Comparison of ENCODE assay signal across 17 cellular contexts in the genomic region with DNA sequence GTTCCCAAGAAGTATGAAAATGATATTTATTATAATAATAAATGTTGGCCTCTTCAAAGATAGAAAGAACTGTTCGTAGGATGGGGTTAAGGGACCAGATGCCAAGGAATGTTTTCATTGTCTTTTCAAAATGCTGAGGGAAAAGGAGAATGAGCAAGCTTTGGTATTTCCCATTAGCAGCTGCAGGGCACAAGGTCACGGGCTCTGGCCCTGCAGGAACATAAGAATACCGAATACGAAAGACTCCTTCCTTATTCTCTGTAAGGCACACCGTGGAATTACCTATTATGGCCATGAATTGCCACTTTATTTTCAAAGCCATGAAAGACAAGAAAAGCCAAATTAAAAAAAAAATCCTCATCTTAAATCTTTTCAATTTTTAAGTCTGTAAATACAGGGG. TPM values are rescaled to one million over a fixed set of nuclear protein-coding genes. Genes with fewer than 3 reads are reported as not detected.
DNase-seq lines count a peak whose midpoint lies in the region; ATAC-seq and TF ChIP-seq lines count a peak whose summit lies in the region.
"Had no signal": no experiment of that assay in that cellular context is flagged by ENCODE, and none has a peak within 500 bp of the region (broad histone marks: within the 10 kb centered on the region; RNA-seq: fewer than 3 reads in every experiment).

No MANE protein-coding gene starts in this region.

- ATAC-seq in WTC11 (peak; percentile 52), sciatic nerve (peak; percentile 30), Right ventricle myocardium inferior (no peak)
- ATAC-seq: GM12878 had no signal

- H3K4me1 Mint-ChIP-seq in WTC11 = peaks cover 13% of the 10 kb centered on the region
- H3K4me1 Mint-ChIP-seq: CD4-positive, alpha-beta memory T cell had no signal

- CTCF ChIA-PET in WTC11 (lab: Charles Lee) = interaction anchor here (1.8 to 6.4 kb wide), 3 partner anchors 11 to 173 kb away, joined by 4 to 45 read pairs (median 4); no protein-coding TSS in a partner anchor

- H3K9me3 Mint-ChIP-seq in WTC11 = no peaks in the 10 kb centered on the region
- H3K9me3 Mint-ChIP-seq: CD4-positive, alpha-beta memory T cell had no signal

- no peak for TF ChIP-seq CTCF in WTC11 (IDR thresholded peaks at IDR 0.05)

- intact Hi-C loops in sciatic nerve (cut with DNase I) (no loop called here), Right ventricle myocardium inferior (cut with DNase I) (no loop called here)

- H3K36me3 Mint-ChIP-seq in WTC11 = no peaks in the 10 kb centered on the region
- H3K36me3 Mint-ChIP-seq: CD4-positive, alpha-beta memory T cell had no signal

- no peaks in the 10 kb centered on the region; the same call in none of the 2 replicates for H3K27me3 Mint-ChIP-seq in WTC11 (ENCODE audit: low read depth)

- POLR2A ChIA-PET in WTC11 (lab: Charles Lee) = no interaction called here

- H3K27ac Mint-ChIP-seq in WTC11 = no peak overlapping the region
- H3K27ac Mint-ChIP-seq: CD4-positive, alpha-beta memory T cell; HFFc6 had no signal

- DNase-seq in WTC11 (ENCODE audit: low spot score) (no peak), iPS-NIHi11 (ENCODE audit: low spot score) (peak; percentile 27), sciatic nerve (ENCODE audit: low spot score) (no peak), Right ventricle myocardium inferior (ENCODE audit: missing footprints) (no peak), cortex of kidney (lab: John Stamatoyannopoulos, UW) (no peak)
- no peak for DNase-seq in stimulated activated CD4-positive, alpha-beta T cell treated with anti-CD3 and anti-CD28 coated beads, Interleukin-4, amount 100 ng/mL, for 4 hours
- DNase-seq: C1 segment of cervical spinal cord; Calu3; CD4-positive, alpha-beta memory T cell; COR-L47; DND-41; GDM1; GOT3; HFFc6 had no signal

- no peak overlapping the region for H3K4me3 Mint-ChIP-seq in WTC11
- H3K4me3 Mint-ChIP-seq: CD4-positive, alpha-beta memory T cell; HFFc6 had no signal

TF ChIP-seq in WTC11, 78 proteins besides CTCF, POLR2A, EP300 and RAD21:
- TF ChIP-seq FOXP1 (CRISPR knock-in tag; IDR thresholded peaks at IDR 0.05; ENCODE audit: borderline replicate concordance) (no peak), ATF3 (CRISPR knock-in tag; conservative IDR thresholded peaks at IDR 0.05) (no peak), ZNF425 (CRISPR knock-in tag; conservative IDR thresholded peaks at IDR 0.05) (no peak), ZNF263 (CRISPR knock-in tag; IDR thresholded peaks at IDR 0.05; ENCODE audit: low read depth) (no peak), NFATC4 (CRISPR knock-in tag; IDR thresholded peaks at IDR 0.05) (no peak), ATF1 (CRISPR knock-in tag; IDR thresholded peaks at IDR 0.05) (no peak), NFE2L1 (CRISPR knock-in tag; IDR thresholded peaks at IDR 0.05) (no peak)
- TF ChIP-seq, protein P1, sequence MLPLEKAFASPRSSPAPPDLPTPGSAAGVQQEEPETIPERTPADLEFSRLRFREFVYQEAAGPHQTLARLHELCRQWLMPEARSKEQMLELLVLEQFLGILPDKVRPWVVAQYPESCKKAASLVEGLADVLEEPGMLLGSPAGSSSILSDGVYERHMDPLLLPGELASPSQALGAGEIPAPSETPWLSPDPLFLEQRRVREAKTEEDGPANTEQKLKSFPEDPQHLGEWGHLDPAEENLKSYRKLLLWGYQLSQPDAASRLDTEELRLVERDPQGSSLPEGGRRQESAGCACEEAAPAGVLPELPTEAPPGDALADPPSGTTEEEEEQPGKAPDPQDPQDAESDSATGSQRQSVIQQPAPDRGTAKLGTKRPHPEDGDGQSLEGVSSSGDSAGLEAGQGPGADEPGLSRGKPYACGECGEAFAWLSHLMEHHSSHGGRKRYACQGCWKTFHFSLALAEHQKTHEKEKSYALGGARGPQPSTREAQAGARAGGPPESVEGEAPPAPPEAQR (CRISPR knock-in tag; IDR thresholded peaks at IDR 0.05) = no peak

RNA-seq across cellular contexts. Expression of gene OLFM4, which starts 49.6 kb away (rescaled TPM):
- total RNA-seq in WTC11 (2021) (0.09 to 0.17 TPM (median 0.14 TPM) in 3 replicates), sciatic nerve (3.1 TPM), Right ventricle myocardium inferior (0.27 TPM)
- total RNA-seq: A172; A673; CD4-positive, alpha-beta memory T cell; GM12878; HFFc6 had no signal
